ENCODE assay signal across 14 cellular contexts in the genomic region with DNA sequence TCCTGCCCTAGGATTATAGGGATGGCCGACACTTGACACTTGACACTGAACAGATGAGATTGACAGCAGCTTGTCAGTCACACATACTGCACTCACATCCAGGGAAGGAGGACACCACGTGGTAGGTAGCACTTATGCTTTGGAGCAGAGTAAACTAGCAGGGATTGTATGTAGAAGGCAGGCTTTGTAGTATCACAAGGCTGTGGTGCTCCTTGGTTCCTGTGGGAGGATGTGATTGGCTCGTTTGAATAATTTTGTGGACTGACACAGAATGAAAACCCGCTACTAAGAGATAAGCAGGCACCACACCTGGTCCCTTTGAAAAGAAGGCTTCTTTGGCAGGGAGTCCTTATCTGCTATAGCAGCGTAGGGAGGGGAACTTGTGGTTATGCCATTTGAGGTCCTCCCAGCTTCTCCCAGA.
"Had no signal": no experiment of that assay in that cellular context is flagged by ENCODE, and none has a peak within 500 bp of the region (broad histone marks: within the 10 kb centered on the region; RNA-seq: fewer than 3 reads in every experiment).

No MANE protein-coding gene starts in this region.

- H3K4me3 Mint-ChIP-seq: activated CD8-positive, alpha-beta T cell treated with anti-CD3 and anti-CD28 coated beads for 36 hours; memory B cell; natural killer cell treated with Interleukin-12 subunit alpha and Interleukin-12 subunit beta and Interleukin-15 and Interleukin-18, amount 100 ng/mL, for 72 hours; stimulated activated naive B cell treated with anti-CD40 and anti-IgM and Interleukin-4, amounts not matched to agents 10 μg/mL and 1 μg/mL and 100 μg/mL, for 72 hours had no signal

- H3K9me3 ChIP-seq: breast epithelium, psoas muscle had no signal

- H3K4me1 ChIP-seq: breast epithelium, heart left ventricle, left lung, psoas muscle had no signal

- H3K4me3 ChIP-seq: breast epithelium, dorsolateral prefrontal cortex, heart left ventricle, left lung, psoas muscle had no signal

- H3K27ac ChIP-seq: breast epithelium, dorsolateral prefrontal cortex, heart left ventricle, left lung, psoas muscle had no signal

- H3K36me3 ChIP-seq: breast epithelium, heart left ventricle, left lung had no signal

- H3K27ac Mint-ChIP-seq: activated CD8-positive, alpha-beta T cell treated with anti-CD3 and anti-CD28 coated beads for 36 hours; memory B cell; stimulated activated naive B cell treated with anti-CD40 and anti-IgM and Interleukin-4, amounts not matched to agents 10 μg/mL and 1 μg/mL and 100 μg/mL, for 72 hours had no signal

- DNase-seq: activated CD8-positive, alpha-beta memory T cell treated with anti-CD3 and anti-CD28 coated beads, Interleukin-2, amount 50 U/mL, for 4 hours; activated CD8-positive, alpha-beta T cell treated with anti-CD3 and anti-CD28 coated beads for 36 hours; activated naive CD4-positive, alpha-beta T cell; aorta; dorsolateral prefrontal cortex; foreskin melanocyte; heart left ventricle; left lung; psoas muscle; stimulated activated CD4-positive, alpha-beta T cell treated with anti-CD3 and anti-CD28 coated beads, Interleukin-2, amount 100 ng/mL, for 24 hours; stimulated activated naive B cell treated with anti-CD40 and anti-IgM and Interleukin-4, amounts not matched to agents 10 μg/mL and 1 μg/mL and 100 μg/mL, for 72 hours had no signal

- H3K27me3 ChIP-seq: breast epithelium, left lung had no signal
